8 cellular contexts compared by ENCODE assay signal in the genomic region with DNA sequence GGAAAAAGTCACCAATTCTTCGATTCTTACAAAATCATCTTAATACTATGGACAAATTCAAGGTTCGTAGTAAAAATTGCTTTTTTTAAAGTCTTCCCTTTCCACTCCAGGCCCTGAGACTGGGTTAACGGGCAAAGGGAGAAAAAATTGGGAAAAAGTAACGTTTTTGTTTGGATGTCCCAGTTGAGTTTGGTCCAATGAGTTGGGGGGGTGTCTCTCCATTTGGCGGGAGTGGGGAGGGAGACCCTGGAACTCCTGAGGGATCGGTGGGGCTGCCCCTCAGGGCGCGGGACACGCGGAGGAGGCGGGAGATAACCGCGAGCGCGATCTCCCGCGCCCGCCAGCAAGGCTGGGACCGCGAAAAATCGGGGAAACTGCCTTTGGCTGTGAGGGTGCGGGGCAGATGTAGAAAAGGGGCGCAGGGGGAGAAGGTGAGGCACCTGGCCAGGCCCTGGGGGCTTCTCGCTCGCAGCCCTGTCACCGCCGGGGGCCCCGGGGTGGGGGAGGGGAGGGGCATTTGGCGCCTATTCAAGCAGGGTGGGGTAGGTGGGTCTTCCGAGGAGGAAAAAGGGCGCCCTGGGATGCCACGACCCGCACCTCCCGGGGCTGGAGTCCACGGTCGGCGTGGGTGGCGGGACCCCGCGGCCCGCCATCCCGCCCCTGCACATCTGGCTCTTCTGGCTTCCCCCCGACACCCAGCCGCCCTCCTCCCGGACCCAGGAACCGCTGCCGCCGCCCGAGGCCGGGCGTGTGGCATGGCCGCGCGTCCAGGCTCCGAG. TPM values are rescaled to one million over a fixed set of nuclear protein-coding genes. Genes with fewer than 3 reads are reported as not detected.
DNase-seq lines count a peak whose midpoint lies in the region; ATAC-seq, FAIRE-seq and TF ChIP-seq lines count a peak whose summit lies in the region.

No MANE protein-coding gene starts in this region.

- peaks cover 39% of the 10 kb centered on the region for H4K20me1 ChIP-seq in SK-N-SH (ENCODE audit: insufficient read depth)

- no peaks in the 10 kb centered on the region for H3K27me3 ChIP-seq in SK-N-SH (ENCODE audit: insufficient read depth)

- DNase-seq in SK-N-SH (peak; percentile 66), left ventricle myocardium superior (peak; percentile 35), skeletal muscle cell (ENCODE audit: low read depth) (no peak), D721Med (ENCODE audit: insufficient read length, low spot score) (no peak)
- peak; percentile 48 for DNase-seq in activated CD8-positive, alpha-beta T cell treated with anti-CD3 and anti-CD28 coated beads, Interleukin-2, amount 10 ng/mL, durations not matched to agents 7 days and 5 days

- no peaks in the 10 kb centered on the region for H3K27me3 Mint-ChIP-seq in activated CD8-positive, alpha-beta T cell treated with anti-CD3 and anti-CD28 coated beads, Interleukin-2, amount 10 ng/mL, durations not matched to agents 7 days and 5 days (ENCODE audit: low read depth)

- intact Hi-C loops in left ventricle myocardium superior (cut with micrococcal nuclease): no loop called here

- peaks cover 28% of the 10 kb centered on the region for H3F3A ChIP-seq in SK-N-SH (replicated peaks; ENCODE audit: insufficient read depth)

- H3K9me3 ChIP-seq in SK-N-SH: no peaks in the 10 kb centered on the region

- H3K4me3 ChIP-seq in SK-N-SH (ENCODE audit: low read depth in 2 of 2, low read length in 1 of 2) (peak overlapping the region; percentile 78 to 95), skeletal muscle cell (ENCODE audit: low read depth, low read length) (peak overlapping the region; percentile 92)

- 2% methylated on average over 28 of the region's 55 CpGs for WGBS in SK-N-SH (ENCODE audit: low lambda C conversion rate)

- TF ChIP-seq EP300 in SK-N-SH (IDR thresholded peaks at IDR 0.05; ENCODE audit: borderline replicate concordance in 1 of 2, low read depth in 1 of 2, low read length in 1 of 2): no peak

- H3K27ac ChIP-seq in SK-N-SH (ENCODE audit: low read depth in 2 of 2, low read length in 1 of 2): peak overlapping the region; percentile 51 to 68

- H3K36me3 Mint-ChIP-seq in activated CD8-positive, alpha-beta T cell treated with anti-CD3 and anti-CD28 coated beads, Interleukin-2, amount 10 ng/mL, durations not matched to agents 7 days and 5 days (ENCODE audit: low read depth): peaks cover 64% of the 10 kb centered on the region

- peaks cover 53% of the 10 kb centered on the region for H3K4me1 Mint-ChIP-seq in activated CD8-positive, alpha-beta T cell treated with anti-CD3 and anti-CD28 coated beads, Interleukin-2, amount 10 ng/mL, durations not matched to agents 7 days and 5 days (ENCODE audit: low read depth)

- ATAC-seq in SK-N-SH treated with all-trans-retinoic acid at 6 μM for 48 hours (no peak; the same call in 2 of the 3 replicates), HG03342 (IDR thresholded peaks at IDR 0.05; ENCODE audit: unreplicated experiment) (peak; percentile 2), left ventricle myocardium superior (no peak), HG02981 (IDR thresholded peaks at IDR 0.05; ENCODE audit: unreplicated experiment) (no peak)
- ATAC-seq in activated CD8-positive, alpha-beta T cell treated with anti-CD3 and anti-CD28 coated beads, Interleukin-2, amount 10 ng/mL, durations not matched to agents 7 days and 5 days: peak; percentile 4

- H3K27ac Mint-ChIP-seq in activated CD8-positive, alpha-beta T cell treated with anti-CD3 and anti-CD28 coated beads, Interleukin-2, amount 10 ng/mL, durations not matched to agents 7 days and 5 days: peak overlapping the region; percentile 86

- H2AFZ ChIP-seq in SK-N-SH (ENCODE audit: low read depth): no peak overlapping the region

- TF ChIP-seq CTCF in SK-N-SH (IDR thresholded peaks at IDR 0.05): no peak
- no peak for TF ChIP-seq CTCF in D721Med (IDR thresholded peaks at IDR 0.05; ENCODE audit: insufficient read depth, missing control alignments)

- H3K4me2 ChIP-seq in SK-N-SH: peak overlapping the region; percentile 86

- no peaks in the 10 kb centered on the region for H3K9me3 Mint-ChIP-seq in activated CD8-positive, alpha-beta T cell treated with anti-CD3 and anti-CD28 coated beads, Interleukin-2, amount 10 ng/mL, durations not matched to agents 7 days and 5 days (ENCODE audit: insufficient read depth)

- peak overlapping the region; percentile 89 for H3K9ac ChIP-seq in SK-N-SH

- peak overlapping the region; percentile 90 for H3K4me3 Mint-ChIP-seq in activated CD8-positive, alpha-beta T cell treated with anti-CD3 and anti-CD28 coated beads, Interleukin-2, amount 10 ng/mL, durations not matched to agents 7 days and 5 days

- peaks cover 12 to 14% of the 10 kb centered on the region in 2 experiments for H3K36me3 ChIP-seq in SK-N-SH (replicated peaks in 1 of 2; ENCODE audit: control insufficient read depth in 1 of 2, insufficient read depth in 2 of 2, low read length in 1 of 2)

- FAIRE-seq in D721Med (lab: Jason Lieb, UNC): no peak

- H3K4me1 ChIP-seq in SK-N-SH (ENCODE audit: control insufficient read depth in 1 of 2, insufficient read depth in 2 of 2, low read depth in 1 of 2, low read length in 1 of 2): peaks cover 13 to 25% of the 10 kb centered on the region in 2 experiments; a peak in 3 of 4 replicates

- TF ChIP-seq RAD21 in SK-N-SH (IDR thresholded peaks at IDR 0.05; ENCODE audit: low read length): no peak

- CTCF ChIA-PET in SK-N-SH (lab: Yijun Ruan, JAX): no interaction called here
- CTCF ChIA-PET in activated CD8-positive, alpha-beta T cell treated with anti-CD3 and anti-CD28 coated beads, Interleukin-2, amount 10 ng/mL, durations not matched to agents 7 days and 5 days (lab: Charles Lee): interaction anchor here (1.6 kb wide), 1 partner anchor 17 kb away, joined by 6 read pairs; no protein-coding TSS in a partner anchor

- peaks cover 93% of the 10 kb centered on the region for H3K79me2 ChIP-seq in SK-N-SH (ENCODE audit: insufficient read depth)

- POLR2A ChIA-PET in SK-N-SH (lab: Yijun Ruan, JAX): interaction anchor here (0.7 to 1.4 kb wide), 4 partner anchors 11 to 150 kb away, joined by 3 to 11 read pairs (median 4); no protein-coding TSS in a partner anchor
- POLR2A ChIA-PET in activated CD8-positive, alpha-beta T cell treated with anti-CD3 and anti-CD28 coated beads, Interleukin-2, amount 10 ng/mL, durations not matched to agents 7 days and 5 days (lab: Charles Lee): interaction anchor here (1.0 to 3.5 kb wide), 7 partner anchors 9 to 1273 kb away, joined by 3 to 48 read pairs (median 9); a partner anchor contains a TSS

- H3K9me2 ChIP-seq in SK-N-SH: no peaks in the 10 kb centered on the region

TF ChIP-seq in SK-N-SH, 30 proteins besides CTCF, POLR2A, EP300 and RAD21:
- TF ChIP-seq, protein P1, sequence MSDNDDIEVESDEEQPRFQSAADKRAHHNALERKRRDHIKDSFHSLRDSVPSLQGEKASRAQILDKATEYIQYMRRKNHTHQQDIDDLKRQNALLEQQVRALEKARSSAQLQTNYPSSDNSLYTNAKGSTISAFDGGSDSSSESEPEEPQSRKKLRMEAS (IDR thresholded peaks at IDR 0.05; ENCODE audit: low read depth): no peak
- TF ChIP-seq SMC3 (IDR thresholded peaks at IDR 0.05; ENCODE audit: low read depth, low read length) (no peak), MXI1 (IDR thresholded peaks at IDR 0.05; ENCODE audit: low read depth, low read length) (0 out of 2 replicates have a peak, but pooled peaks have one; percentile 34), TEAD4 (IDR thresholded peaks at IDR 0.05; ENCODE audit: borderline replicate concordance, insufficient read depth) (no peak), FOXJ3 (CRISPR knock-in tag; IDR thresholded peaks at IDR 0.05) (no peak)

TF ChIP-seq in SK-N-SH treated with all-trans-retinoic acid at 6 μM for 48 hours, 23 proteins besides CTCF, POLR2A, EP300 and RAD21 (continues in another document):
- TF ChIP-seq, protein P2, sequence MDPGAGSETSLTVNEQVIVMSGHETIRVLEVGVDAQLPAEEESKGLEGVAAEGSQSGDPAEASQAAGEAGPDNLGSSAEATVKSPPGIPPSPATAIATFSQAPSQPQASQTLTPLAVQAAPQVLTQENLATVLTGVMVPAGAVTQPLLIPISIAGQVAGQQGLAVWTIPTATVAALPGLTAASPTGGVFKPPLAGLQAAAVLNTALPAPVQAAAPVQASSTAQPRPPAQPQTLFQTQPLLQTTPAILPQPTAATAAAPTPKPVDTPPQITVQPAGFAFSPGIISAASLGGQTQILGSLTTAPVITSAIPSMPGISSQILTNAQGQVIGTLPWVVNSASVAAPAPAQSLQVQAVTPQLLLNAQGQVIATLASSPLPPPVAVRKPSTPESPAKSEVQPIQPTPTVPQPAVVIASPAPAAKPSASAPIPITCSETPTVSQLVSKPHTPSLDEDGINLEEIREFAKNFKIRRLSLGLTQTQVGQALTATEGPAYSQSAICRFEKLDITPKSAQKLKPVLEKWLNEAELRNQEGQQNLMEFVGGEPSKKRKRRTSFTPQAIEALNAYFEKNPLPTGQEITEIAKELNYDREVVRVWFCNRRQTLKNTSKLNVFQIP (CRISPR knock-in tag; IDR thresholded peaks at IDR 0.05; ENCODE audit: borderline replicate concordance, low read depth): no peak
- TF ChIP-seq PPARA (CRISPR knock-in tag; IDR thresholded peaks at IDR 0.05; ENCODE audit: borderline replicate concordance): no peak
- no peak for TF ChIP-seq RARB (CRISPR knock-in tag; IDR thresholded peaks at IDR 0.05)
- no peak for TF ChIP-seq ZNF70 (CRISPR knock-in tag; IDR thresholded peaks at IDR 0.05)
- TF ChIP-seq ZFP30 (CRISPR knock-in tag; IDR thresholded peaks at IDR 0.05): no peak
- TF ChIP-seq, protein P3, sequence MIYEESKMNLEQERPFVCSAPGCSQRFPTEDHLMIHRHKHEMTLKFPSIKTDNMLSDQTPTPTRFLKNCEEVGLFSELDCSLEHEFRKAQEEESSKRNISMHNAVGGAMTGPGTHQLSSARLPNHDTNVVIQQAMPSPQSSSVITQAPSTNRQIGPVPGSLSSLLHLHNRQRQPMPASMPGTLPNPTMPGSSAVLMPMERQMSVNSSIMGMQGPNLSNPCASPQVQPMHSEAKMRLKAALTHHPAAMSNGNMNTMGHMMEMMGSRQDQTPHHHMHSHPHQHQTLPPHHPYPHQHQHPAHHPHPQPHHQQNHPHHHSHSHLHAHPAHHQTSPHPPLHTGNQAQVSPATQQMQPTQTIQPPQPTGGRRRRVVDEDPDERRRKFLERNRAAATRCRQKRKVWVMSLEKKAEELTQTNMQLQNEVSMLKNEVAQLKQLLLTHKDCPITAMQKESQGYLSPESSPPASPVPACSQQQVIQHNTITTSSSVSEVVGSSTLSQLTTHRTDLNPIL (CRISPR knock-in tag; IDR thresholded peaks at IDR 0.05; ENCODE audit: low read depth): no peak

RNA-seq across cellular contexts. Expression of a gene that starts 0.7 kb away (rescaled TPM):
- polyA plus RNA-seq in SK-N-SH (2012; rRNA removed): 10.6 and 12.5 TPM in 2 replicates
- polyA plus RNA-seq in SK-N-SH (2012; cell fraction: cytosol; rRNA removed): 15.1 and 20.7 TPM in 2 replicates
- polyA plus RNA-seq in SK-N-SH (2012; cell fraction: nucleus; rRNA removed): 10.3 and 13.0 TPM in 2 replicates
- 10 to 100 TPM; 72.3 to 73.9 TPM for total RNA-seq in activated CD8-positive, alpha-beta T cell treated with anti-CD3 and anti-CD28 coated beads, Interleukin-2, amount 10 ng/mL, durations not matched to agents 7 days and 5 days
- 2.4 TPM for total RNA-seq in left ventricle myocardium superior

RNA-seq across cellular contexts. Expression of a gene that starts 20.3 kb away (rescaled TPM):
- polyA plus RNA-seq in SK-N-SH (2012; rRNA removed): 7.7 and 9.7 TPM in 2 replicates
- 10.0 and 10.8 TPM in 2 replicates for polyA plus RNA-seq in SK-N-SH (2012; cell fraction: cytosol; rRNA removed)
- polyA plus RNA-seq in SK-N-SH (2012; cell fraction: nucleus; rRNA removed): 16.3 and 17.2 TPM in 2 replicates
- 10 to 100 TPM; 15.6 to 20.6 TPM for total RNA-seq in activated CD8-positive, alpha-beta T cell treated with anti-CD3 and anti-CD28 coated beads, Interleukin-2, amount 10 ng/mL, durations not matched to agents 7 days and 5 days
- total RNA-seq in left ventricle myocardium superior: 30.2 TPM

Comparison
In these comparisons a context has a peak if more than half of its experiments do, and no peak if none do; other contexts are left out.
1. DNase-seq: peak in SK-N-SH (single experiment), activated CD8-positive, alpha-beta T cell treated with anti-CD3 and anti-CD28 coated beads, Interleukin-2, amount 10 ng/mL, durations not matched to agents 7 days and 5 days (single experiment) and left ventricle myocardium superior (single experiment); none in skeletal muscle cell (single experiment) and D721Med (single experiment).
2. ATAC-seq: peak in HG03342 (single experiment) and activated CD8-positive, alpha-beta T cell treated with anti-CD3 and anti-CD28 coated beads, Interleukin-2, amount 10 ng/mL, durations not matched to agents 7 days and 5 days (single experiment); none in SK-N-SH treated with all-trans-retinoic acid at 6 μM for 48 hours (single experiment), left ventricle myocardium superior (single experiment) and HG02981 (single experiment).
3. RNA of a gene that starts 0.7 kb away (total RNA-seq): 72.3 to 73.9 TPM in activated CD8-positive, alpha-beta T cell treated with anti-CD3 and anti-CD28 coated beads, Interleukin-2, amount 10 ng/mL, durations not matched to agents 7 days and 5 days; 2.4 TPM in left ventricle myocardium superior (single experiment); every median in the first group is over 10 times any median in the second.